10 cellular contexts compared by ENCODE assay signal in genomic region chr2:27714851-27715291, GRCh38. TPM values are rescaled to one million over a fixed set of nuclear protein-coding genes. Genes with fewer than 3 reads are reported as not detected.
DNase-seq lines count a peak whose midpoint lies in the region; ATAC-seq, FAIRE-seq and TF ChIP-seq lines count a peak whose summit lies in the region.
"Had no signal": no experiment of that assay in that cellular context is flagged by ENCODE, and none has a peak within 500 bp of the region (broad histone marks: within the 10 kb centered on the region; RNA-seq: fewer than 3 reads in every experiment).

No MANE protein-coding gene starts in this region.

- peak overlapping the region; percentile 91 for H3K4me2 ChIP-seq in A549
- H3K4me2 ChIP-seq in MM.1S (ENCODE audit: low read depth, low read length) = peak overlapping the region; percentile 86

- H3K27ac ChIP-seq in A549 (peak overlapping the region; percentile 98 to 99), MM.1S (ENCODE audit: low read length) (no peak overlapping the region)
- H3K27ac ChIP-seq in naive thymus-derived CD4-positive, alpha-beta T cell (ENCODE audit: low read depth, low read length) = no peak overlapping the region

- H3K36me3 ChIP-seq in MM.1S (replicated peaks; ENCODE audit: insufficient read depth, low read length) (no peaks in the 10 kb centered on the region), endocrine pancreas (ENCODE audit: control insufficient read depth, insufficient read depth, low read length) (no peaks in the 10 kb centered on the region)
- H3K36me3 ChIP-seq in naive thymus-derived CD4-positive, alpha-beta T cell (ENCODE audit: control insufficient read depth in 2 of 3, insufficient read depth in 3 of 3, low read length in 3 of 3) = no peaks in the 10 kb centered on the region

- H3K9me3 Mint-ChIP-seq in naive thymus-derived CD4-positive, alpha-beta T cell = no peaks in the 10 kb centered on the region

- H3K36me3 Mint-ChIP-seq in naive thymus-derived CD4-positive, alpha-beta T cell = no peaks in the 10 kb centered on the region

- H3K4me3 ChIP-seq in A549 = peak overlapping the region; percentile 54
- H3K4me3 ChIP-seq in MM.1S (ENCODE audit: low read length) = peak overlapping the region; percentile 46; the same call in 1 of the 2 replicates
- no peak overlapping the region for H3K4me3 ChIP-seq in endocrine pancreas (ENCODE audit: control insufficient read depth, insufficient read depth, low read length)
- peak overlapping the region; percentile 48 for H3K4me3 ChIP-seq in naive thymus-derived CD4-positive, alpha-beta T cell (ENCODE audit: low read length)

- FAIRE-seq in A549 (lab: Jason Lieb, UNC) (no peak), GM12892 (lab: Jason Lieb, UNC) (no peak)
- FAIRE-seq: bronchial epithelial cell had no signal

- H3K27me3 Mint-ChIP-seq in naive thymus-derived CD4-positive, alpha-beta T cell = peaks cover 3 to 17% (median 12%) of the 10 kb centered on the region in 5 donors

- TF ChIP-seq RAD21 in A549 (conservative IDR thresholded peaks at IDR 0.05 in 1 of 2, IDR thresholded peaks at IDR 0.05 in 1 of 2) = no peak

- POLR2A ChIA-PET in A549 (lab: Yijun Ruan, JAX) = interaction anchor here (1.1 to 1.3 kb wide), 2 partner anchors 8 to 9 kb away, joined by 5 to 6 read pairs; no protein-coding TSS in a partner anchor
- POLR2A ChIA-PET in naive thymus-derived CD4-positive, alpha-beta T cell (lab: Charles Lee) = no interaction called here

- peak overlapping the region; percentile 80 for H2AFZ ChIP-seq in MM.1S (ENCODE audit: low read length)

- CTCF ChIA-PET in A549 (lab: Yijun Ruan, JAX) = interaction anchor here (0.8 to 5.6 kb wide), 5 partner anchors 8 to 52 kb away, joined by 3 to 44 read pairs (median 5); no protein-coding TSS in a partner anchor
- CTCF ChIA-PET in naive thymus-derived CD4-positive, alpha-beta T cell (lab: Charles Lee) = interaction anchor here (0.8 kb wide), 1 partner anchor 32 kb away, joined by 3 read pairs; no protein-coding TSS in a partner anchor

- intact Hi-C loops in naive thymus-derived CD4-positive, alpha-beta T cell (cut with micrococcal nuclease) = loop anchor here in 1 of 2 donors (1.0 to 5.0 kb wide), 2 partner anchors 12 to 57 kb away; partner anchors contain the start of gene MRPL33

- no peak for TF ChIP-seq CTCF in A549 (IDR thresholded peaks at IDR 0.05)
- no peak for TF ChIP-seq CTCF in MM.1S (IDR thresholded peaks at IDR 0.05; ENCODE audit: low read length)

- WGBS in A549 (ENCODE audit: missing lambda C conversion rate) = 54% methylated on average over 19 of the region's 19 CpGs

- H3K9ac ChIP-seq in MM.1S (ENCODE audit: low read length) = peak overlapping the region; percentile 37; the same call in 1 of the 2 replicates
- H3K9ac ChIP-seq in endocrine pancreas (ENCODE audit: control insufficient read depth, insufficient read depth, low read length) = peak overlapping the region; percentile 22

- peak overlapping the region in 1 of 9 donors; percentile 3 for H3K27ac Mint-ChIP-seq in naive thymus-derived CD4-positive, alpha-beta T cell

- TF ChIP-seq POLR2A in A549 (IDR thresholded peaks at IDR 0.05; ENCODE audit: low read length) = no peak
- TF ChIP-seq POLR2A in GM12892 (IDR thresholded peaks at IDR 0.05; ENCODE audit: low read depth, low read length) = no peak

- TF ChIP-seq EP300 in A549 (IDR thresholded peaks at IDR 0.05) = no peak

- peaks cover 70% of the 10 kb centered on the region for H3K4me1 ChIP-seq in A549
- H3K4me1 ChIP-seq in MM.1S (ENCODE audit: low read length) = peaks cover 17% of the 10 kb centered on the region
- H3K4me1 ChIP-seq in endocrine pancreas (ENCODE audit: control insufficient read depth, insufficient read depth, low read length) = no peaks in the 10 kb centered on the region
- H3K4me1 ChIP-seq in naive thymus-derived CD4-positive, alpha-beta T cell (ENCODE audit: control insufficient read depth in 2 of 2, insufficient read depth in 2 of 2, low read length in 2 of 2) = peaks cover 3 to 19% of the 10 kb centered on the region in 2 donors

- peak in 1 of 2 experiments; percentile 37 for DNase-seq in A549 (ENCODE audit: low read depth in 1 of 2, low spot score in 1 of 2)
- no peak for DNase-seq in MM.1S
- no peak for DNase-seq in naive thymus-derived CD4-positive, alpha-beta T cell
- no peak for DNase-seq in GM12892 (ENCODE audit: insufficient read length)
- no peak for DNase-seq in stimulated activated CD4-positive, alpha-beta T cell treated with anti-CD3 and anti-CD28 coated beads, Interleukin-2, amount 100 ng/mL, for 24 hours
- no peak for DNase-seq in stimulated activated CD4-positive, alpha-beta T cell treated with anti-CD3 and anti-CD28 coated beads, Interleukin-15, amount 100 ng/mL, for 24 hours
- DNase-seq: NCI-H748 treated with DMSO at 0.1 percent for 48 hours had no signal

- no peaks in the 10 kb centered on the region for H3K27me3 ChIP-seq in MM.1S (replicated peaks; ENCODE audit: insufficient read depth, low read length)
- no peaks in the 10 kb centered on the region for H3K27me3 ChIP-seq in endocrine pancreas (ENCODE audit: control insufficient read depth, insufficient read depth, low read length)
- H3K27me3 ChIP-seq in naive thymus-derived CD4-positive, alpha-beta T cell (ENCODE audit: control insufficient read depth in 2 of 2, insufficient read depth in 2 of 2, low read length in 2 of 2) = no peaks in the 10 kb centered on the region

- peak; percentile 3 to 31; a peak in 4 of 6 replicates for ATAC-seq in A549
- no peak for ATAC-seq in naive thymus-derived CD4-positive, alpha-beta T cell
- ATAC-seq in GM19328 (IDR thresholded peaks at IDR 0.05; ENCODE audit: unreplicated experiment) = no peak

- H3K79me2 ChIP-seq in MM.1S (ENCODE audit: low read length) = no peaks in the 10 kb centered on the region

- H3K9me2 ChIP-seq in MM.1S (replicated peaks; ENCODE audit: insufficient read depth, low read length) = no peaks in the 10 kb centered on the region

- H3K4me3 Mint-ChIP-seq in naive thymus-derived CD4-positive, alpha-beta T cell = peak overlapping the region in 9 of 10 donors; percentile 3 to 76 (median 63)

- peaks cover 9% of the 10 kb centered on the region; the same call in 1 of the 2 replicates for H3F3A ChIP-seq in MM.1S (ENCODE audit: insufficient read depth, low read length)

- H3K9me3 ChIP-seq in A549 (no peaks in the 10 kb centered on the region), MM.1S (replicated peaks; ENCODE audit: insufficient read depth, low read length) (no peaks in the 10 kb centered on the region), endocrine pancreas (ENCODE audit: control insufficient read depth, low read length) (no peaks in the 10 kb centered on the region)
- H3K9me3 ChIP-seq in naive thymus-derived CD4-positive, alpha-beta T cell (ENCODE audit: control insufficient read depth in 2 of 3, low read length in 3 of 3) = no peaks in the 10 kb centered on the region

- H4K20me1 ChIP-seq in MM.1S (ENCODE audit: insufficient read depth, low read length) = no peaks in the 10 kb centered on the region

- H3K4me1 Mint-ChIP-seq in naive thymus-derived CD4-positive, alpha-beta T cell = peaks cover 15 to 33% (median 21%) of the 10 kb centered on the region in 7 donors

TF ChIP-seq in A549, 52 proteins besides CTCF, POLR2A, EP300 and RAD21:
- TF ChIP-seq NR3C1 (IDR thresholded peaks at IDR 0.05) = no peak
- TF ChIP-seq ATOH8 (CRISPR knock-in tag; IDR thresholded peaks at IDR 0.05; ENCODE audit: low read depth) = 0 out of 2 replicates have a peak, but pooled peaks have one; percentile 19
- peak in 1 of 2 experiments; percentile 68; a peak in 2 of 4 replicates for TF ChIP-seq CEBPB (IDR thresholded peaks at IDR 0.05)
- TF ChIP-seq FOSB (CRISPR knock-in tag; IDR thresholded peaks at IDR 0.05) = no peak; the same call in 1 of the 2 replicates
- no peak for TF ChIP-seq EHMT2 (IDR thresholded peaks at IDR 0.05; ENCODE audit: low read depth)
- no peak for TF ChIP-seq RARB (CRISPR knock-in tag; IDR thresholded peaks at IDR 0.05)

RNA-seq across cellular contexts. Expression of gene SLC4A1AP, which starts 51.2 kb away (rescaled TPM):
- polyA plus RNA-seq in A549 (2011; rRNA removed) (21.1 and 33.0 TPM in 2 replicates), A549 (2017; fragmentation: RNase III; extraction: RNeasy Plus Mini Kit Qiagen cat#74134 plus additional on column Dnase treatment) (30.0 to 32.6 TPM (median 31.8 TPM) in 3 replicates)
- 13.0 and 13.6 TPM in 2 replicates for polyA plus RNA-seq in A549 (2012; cell fraction: cytosol; rRNA removed)
- polyA plus RNA-seq in A549 (2012; cell fraction: nucleus; rRNA removed) = 18.0 and 18.2 TPM in 2 replicates
- polyA minus RNA-seq in A549 (2011; rRNA and poly(A)+ RNA removed) = 7.2 and 11.3 TPM in 2 replicates
- total RNA-seq in naive thymus-derived CD4-positive, alpha-beta T cell = 10 to 100 TPM; 14.7 to 27.0 (median 23.2) TPM
- polyA plus RNA-seq in naive thymus-derived CD4-positive, alpha-beta T cell = 10 to 100 TPM; 28.7 to 37.6 TPM
- 20.0 TPM for polyA plus RNA-seq in GM12892 (2012; ENCODE audit: missing spikeins)

RNA-seq across cellular contexts. Expression of gene SUPT7L, which starts 51.5 kb away (rescaled TPM):
- polyA plus RNA-seq in A549 (2011; rRNA removed) = 67.0 and 73.1 TPM in 2 replicates
- 34.5 and 40.3 TPM in 2 replicates for polyA plus RNA-seq in A549 (2012; cell fraction: cytosol; rRNA removed)
- polyA plus RNA-seq in A549 (2012; cell fraction: nucleus; rRNA removed) = 43.4 and 61.7 TPM in 2 replicates
- 34.5 to 41.2 TPM (median 39.5 TPM) in 3 replicates for polyA plus RNA-seq in A549 (2017; fragmentation: RNase III; extraction: RNeasy Plus Mini Kit Qiagen cat#74134 plus additional on column Dnase treatment)
- 51.2 and 51.3 TPM in 2 replicates for polyA minus RNA-seq in A549 (2011; rRNA and poly(A)+ RNA removed)
- 10 to 100 TPM; 37.9 to 58.6 (median 46.5) TPM for total RNA-seq in naive thymus-derived CD4-positive, alpha-beta T cell
- polyA plus RNA-seq in naive thymus-derived CD4-positive, alpha-beta T cell = 10 to 100 TPM; 19.0 to 20.7 TPM
- 17.5 TPM for polyA plus RNA-seq in GM12892 (2012; ENCODE audit: missing spikeins)

RNA-seq across cellular contexts. Expression of gene MRPL33, which starts 56.6 kb away (rescaled TPM):
- 171 and 287 TPM in 2 replicates for polyA plus RNA-seq in A549 (2011; rRNA removed)
- 89.0 and 108 TPM in 2 replicates for polyA plus RNA-seq in A549 (2012; cell fraction: cytosol; rRNA removed)
- 16.2 and 28.5 TPM in 2 replicates for polyA plus RNA-seq in A549 (2012; cell fraction: nucleus; rRNA removed)
- 492 to 595 TPM (median 497 TPM) in 3 replicates for polyA plus RNA-seq in A549 (2017; fragmentation: RNase III; extraction: RNeasy Plus Mini Kit Qiagen cat#74134 plus additional on column Dnase treatment)
- polyA minus RNA-seq in A549 (2011; rRNA and poly(A)+ RNA removed) = 11.8 and 17.2 TPM in 2 replicates
- 10 to 100 TPM; 27.3 to 39.4 (median 35.1) TPM for total RNA-seq in naive thymus-derived CD4-positive, alpha-beta T cell
- 100 to 1,000 TPM; 201 to 233 TPM for polyA plus RNA-seq in naive thymus-derived CD4-positive, alpha-beta T cell
- polyA plus RNA-seq in GM12892 (2012; ENCODE audit: missing spikeins) = 128 TPM

Comparison
In these comparisons a context has a peak if more than half of its experiments do, and no peak if none do; other contexts are left out.
1. ATAC-seq: peak in A549 (2 of 2); none in naive thymus-derived CD4-positive, alpha-beta T cell (single experiment) and GM19328 (single experiment).
2. H3K27ac ChIP-seq: peak in A549 (2 of 2); none in MM.1S (single experiment) and naive thymus-derived CD4-positive, alpha-beta T cell (single experiment).